ENCODE assay signal across 8 cellular contexts in genomic region chr19:14255902-14256649, GRCh38. TPM values are rescaled to one million over a fixed set of nuclear protein-coding genes. Genes with fewer than 3 reads are reported as not detected.
DNase-seq lines count a peak whose midpoint lies in the region; ATAC-seq, FAIRE-seq and TF ChIP-seq lines count a peak whose summit lies in the region.
"Not testable (repeated sequence)": the region's sequence is repeated elsewhere in the genome, so short reads cannot be mapped to it uniquely, and the experiment has no call there.

No MANE protein-coding gene starts in this region.

- H3K4me1 ChIP-seq in mammary epithelial cell (ENCODE audit: insufficient read depth, low read length); mucosa of descending colon (ENCODE audit: low read depth); uterus: not testable (repeated sequence)

- not testable (repeated sequence) for H3K9me3 Mint-ChIP-seq in activated CD8-positive, alpha-beta T cell treated with anti-CD3 and anti-CD28 coated beads, Interleukin-2, amount 10 ng/mL, durations not matched to agents 7 days and 5 days (ENCODE audit: insufficient read depth)

- TF ChIP-seq POLR2A in uterus (IDR thresholded peaks at IDR 0.05) = not testable (repeated sequence)

- in situ Hi-C loops in Caki2 (cut with HindIII; ENCODE audit: low pct_unique_long_range_greater_than_20kb, low sequenced_read_pairs); mammary epithelial cell (cut with MboI; ENCODE audit: low sequenced_read_pairs in 2 of 2): not testable (repeated sequence)

- not testable (repeated sequence) for H3K36me3 Mint-ChIP-seq in activated CD8-positive, alpha-beta T cell treated with anti-CD3 and anti-CD28 coated beads, Interleukin-2, amount 10 ng/mL, durations not matched to agents 7 days and 5 days (ENCODE audit: low read depth)

- H2AFZ ChIP-seq in mammary epithelial cell (ENCODE audit: low read depth, low read length) = peak overlapping the region; percentile 72

- not testable (repeated sequence) for H3K4me3 ChIP-seq in mammary epithelial cell (replicated peaks in 1 of 3; ENCODE audit: insufficient read depth in 1 of 3, low read depth in 2 of 3, low read length in 3 of 3); fibroblast of pulmonary artery (replicated peaks; ENCODE audit: low read depth, low read length); mucosa of descending colon; uterus

- not testable (repeated sequence) for H3K36me3 ChIP-seq in mammary epithelial cell (ENCODE audit: insufficient read depth, low read length); mucosa of descending colon (ENCODE audit: low read depth); uterus

- not testable (repeated sequence) for H3K27me3 Mint-ChIP-seq in activated CD8-positive, alpha-beta T cell treated with anti-CD3 and anti-CD28 coated beads, Interleukin-2, amount 10 ng/mL, durations not matched to agents 7 days and 5 days (ENCODE audit: low read depth)

- not testable (repeated sequence) for H3K4me3 Mint-ChIP-seq in activated CD8-positive, alpha-beta T cell treated with anti-CD3 and anti-CD28 coated beads, Interleukin-2, amount 10 ng/mL, durations not matched to agents 7 days and 5 days

- H3K79me2 ChIP-seq in mammary epithelial cell (ENCODE audit: insufficient read depth, low read length) = not testable (repeated sequence)

- intact Hi-C loops in mammary epithelial cell (cut with micrococcal nuclease); mucosa of descending colon (cut with DNase I, micrococcal nuclease); uterus (cut with DNase I; ENCODE audit: low total_unique reads): not testable (repeated sequence)

- POLR2A ChIA-PET in activated CD8-positive, alpha-beta T cell treated with anti-CD3 and anti-CD28 coated beads, Interleukin-2, amount 10 ng/mL, durations not matched to agents 7 days and 5 days (lab: Charles Lee) = not testable (repeated sequence)

- dilution Hi-C loops in mammary epithelial cell (cut with HindIII; ENCODE audit: low sequenced_read_pairs) = not testable (repeated sequence)

- 93% methylated on average over 6 of the region's 7 CpGs for WGBS in mammary epithelial cell (ENCODE audit: low coverage, missing lambda C conversion rate)

- H3K9me3 ChIP-seq in mammary epithelial cell (replicated peaks; ENCODE audit: insufficient read depth, low read length); mucosa of descending colon; uterus: not testable (repeated sequence)

- not testable (repeated sequence) for FAIRE-seq in RCC 7860 (lab: Jason Lieb, UNC)

- peaks cover 15% of the 10 kb centered on the region for H3K4me1 Mint-ChIP-seq in activated CD8-positive, alpha-beta T cell treated with anti-CD3 and anti-CD28 coated beads, Interleukin-2, amount 10 ng/mL, durations not matched to agents 7 days and 5 days (ENCODE audit: low read depth)

- not testable (repeated sequence) for H3K27me3 ChIP-seq in mammary epithelial cell (ENCODE audit: insufficient read depth, low read length); uterus

- CTCF ChIA-PET in activated CD8-positive, alpha-beta T cell treated with anti-CD3 and anti-CD28 coated beads, Interleukin-2, amount 10 ng/mL, durations not matched to agents 7 days and 5 days (lab: Charles Lee); mammary epithelial cell (lab: Charles Lee; ENCODE audit: low non-redundant PET): not testable (repeated sequence)

- not testable (repeated sequence) for H3K27ac Mint-ChIP-seq in activated CD8-positive, alpha-beta T cell treated with anti-CD3 and anti-CD28 coated beads, Interleukin-2, amount 10 ng/mL, durations not matched to agents 7 days and 5 days

- TF ChIP-seq CTCF in mammary epithelial cell (conservative IDR thresholded peaks at IDR 0.05 in 1 of 2, IDR thresholded peaks at IDR 0.05 in 1 of 2; ENCODE audit: extremely low read depth in 1 of 2, insufficient read depth in 1 of 2, low read depth in 1 of 2, low read length in 2 of 2); fibroblast of pulmonary artery (IDR thresholded peaks at IDR 0.05; ENCODE audit: low read length, missing control alignments); mucosa of descending colon (IDR thresholded peaks at IDR 0.05); uterus (IDR thresholded peaks at IDR 0.05): not testable (repeated sequence)

- not testable (repeated sequence) for H3K4me2 ChIP-seq in mammary epithelial cell (ENCODE audit: insufficient read depth, low read depth, low read length)

- peak; percentile 53 for ATAC-seq in activated CD8-positive, alpha-beta T cell treated with anti-CD3 and anti-CD28 coated beads, Interleukin-2, amount 10 ng/mL, durations not matched to agents 7 days and 5 days
- peak; percentile 31 for ATAC-seq in mucosa of descending colon

- BruUV-seq in mammary epithelial cell (replicated peaks; lab: Mats Ljungman, UMichigan) = not testable (repeated sequence)

- DNase-seq in Caki2 (ENCODE audit: low read depth) (peak; percentile 64), HS-5 (ENCODE audit: low read depth) (peak; percentile 8), RCC 7860 (ENCODE audit: low spot score) (peak; percentile 19), mammary epithelial cell (peak; percentile 5), fibroblast of pulmonary artery (ENCODE audit: low read depth) (peak; percentile 35), uterus (peak in 1 of 2 donors; percentile 65)
- not testable (repeated sequence) for DNase-seq in activated CD8-positive, alpha-beta T cell treated with anti-CD3 and anti-CD28 coated beads, Interleukin-2, amount 10 ng/mL, durations not matched to agents 7 days and 5 days; mucosa of descending colon

- not testable (repeated sequence) for H4K20me1 ChIP-seq in mammary epithelial cell (ENCODE audit: insufficient read depth, low read length)

- not testable (repeated sequence) for H3K9ac ChIP-seq in mammary epithelial cell (ENCODE audit: insufficient read depth, low read length)

- H3K27ac ChIP-seq in mammary epithelial cell (ENCODE audit: insufficient read depth, low read depth, low read length) = not testable (repeated sequence)
- H3K27ac ChIP-seq in uterus = peak overlapping the region; percentile 27 to 54

RNA-seq across cellular contexts. Expression of gene ADGRL1, which starts 50.1 kb away (rescaled TPM):
- 2.4 and 4.1 TPM in 2 replicates for total RNA-seq in Caki2 (2014; rRNA removed; shearing (Covaris generic); ENCODE audit: low replicate concordance)
- 1 to 10 TPM; 6.3 to 7.7 TPM for total RNA-seq in activated CD8-positive, alpha-beta T cell treated with anti-CD3 and anti-CD28 coated beads, Interleukin-2, amount 10 ng/mL, durations not matched to agents 7 days and 5 days
- total RNA-seq in mammary epithelial cell (10 to 100 TPM in 1 of 2 donors, 1 to 10 TPM in 1; 9.0 to 14.9 TPM), mucosa of descending colon (10 to 100 TPM; 29.2 to 54.6 (median 35.8) TPM), uterus (10 to 100 TPM in 2 of 4 donors, 1 to 10 TPM in 2; 2.4 to 64.0 (median 20.7) TPM)
- polyA plus RNA-seq in mammary epithelial cell = 5.7 TPM
- polyA minus RNA-seq in mammary epithelial cell = 35.6 TPM
